In the genomic region with DNA sequence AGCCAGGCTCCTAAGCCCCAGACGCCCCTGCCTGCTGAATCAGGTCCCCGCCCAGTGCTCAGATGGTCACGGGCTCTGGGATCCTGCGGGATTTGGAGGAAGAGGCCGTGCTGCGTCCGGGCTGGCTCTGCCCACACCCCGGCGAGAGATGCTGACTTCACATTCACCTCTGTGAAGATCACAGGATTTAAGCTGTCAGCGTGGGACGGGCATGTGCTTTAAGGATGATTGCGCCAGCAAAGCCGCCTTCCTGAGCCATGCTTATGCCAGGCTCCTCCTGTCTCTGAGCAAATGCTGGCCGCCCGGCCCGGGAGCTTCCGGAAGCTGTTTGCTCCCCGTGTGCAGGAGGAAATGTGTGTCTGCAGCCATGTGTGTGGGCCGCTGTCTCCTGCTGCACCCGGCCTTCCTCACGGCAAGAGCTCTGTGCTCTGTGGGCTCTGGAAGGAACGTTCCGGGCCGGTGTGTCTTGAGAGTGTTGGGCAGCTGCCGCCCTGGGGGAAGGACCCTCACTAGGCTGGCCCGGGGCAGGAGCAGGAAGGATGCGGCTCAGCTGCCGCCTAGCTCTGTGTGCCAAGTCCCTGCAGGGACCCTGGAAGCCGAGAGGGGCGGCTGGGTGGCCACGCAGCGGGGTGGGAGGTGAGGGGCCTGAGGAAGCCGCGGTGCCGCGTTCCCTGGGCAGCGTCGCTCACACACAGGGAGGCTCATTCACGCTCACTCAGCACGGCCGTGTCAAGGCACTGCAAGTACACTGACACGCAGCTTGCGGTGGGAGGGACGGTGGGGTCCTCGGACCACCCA, we compare ENCODE assay signal across 9 cellular contexts. TPM values are rescaled to one million over a fixed set of nuclear protein-coding genes. Genes with fewer than 3 reads are reported as not detected.
DNase-seq lines count a peak whose midpoint lies in the region; ATAC-seq and TF ChIP-seq lines count a peak whose summit lies in the region.
"Had no signal": no experiment of that assay in that cellular context is flagged by ENCODE, and none has a peak within 500 bp of the region (broad histone marks: within the 10 kb centered on the region; RNA-seq: fewer than 3 reads in every experiment).

No MANE protein-coding gene starts in this region.

- 44% methylated on average over 30 of the region's 45 CpGs; no CpG with 5 or more reads in 1 of the 2 experiments for WGBS in IMR-90 (ENCODE audit: extremely low coverage in 2 of 2, insufficient read length in 1 of 2), 2 experiments

- POLR2A ChIA-PET in IMR-90 (lab: Charles Lee; ENCODE audit: unreplicated experiment): no interaction called here

- H2AK5ac ChIP-seq in IMR-90 (ENCODE audit: low read depth, low read length): no peak overlapping the region

- no peak for TF ChIP-seq RAD21 in IMR-90 (IDR thresholded peaks at IDR 0.05; ENCODE audit: low read length)

- DNase-seq in DMS53 (lab: John Stamatoyannopoulos, UW) (peak; percentile 51), DMS53 treated with DMSO at 0.1 percent for 48 hours (lab: John Stamatoyannopoulos, UW; ENCODE audit: unreplicated experiment) (no peak), IMR-90 (peak; percentile 7), breast epithelium (ENCODE audit: low spot score in 2 of 2) (peak in 1 of 2 donors; percentile 23), osteoblast (ENCODE audit: insufficient read length, low spot score, missing footprints) (peak; percentile 95)
- no peak for DNase-seq in stimulated activated naive CD4-positive, alpha-beta T cell treated with Interleukin-2 at 50 U/mL for 16 hours (lab: John Stamatoyannopoulos, UW)

- no peak overlapping the region for H3K9ac ChIP-seq in IMR-90 (ENCODE audit: low read depth, low read length)

- no TSS peak for BruUV-seq in IMR-90 (replicated peaks; lab: Mats Ljungman, UMichigan)

- H2AFZ ChIP-seq in IMR-90 (replicated peaks; ENCODE audit: low read length, poor library complexity): peak overlapping the region; percentile 18
- peak overlapping the region; percentile 74 for H2AFZ ChIP-seq in osteoblast (ENCODE audit: low read length)

- no peak overlapping the region for H3K18ac ChIP-seq in IMR-90 (ENCODE audit: low read depth, low read length)

- CTCF ChIA-PET in IMR-90 (lab: Yijun Ruan, JAX): no interaction called here

- no peak overlapping the region for H2BK120ac ChIP-seq in IMR-90 (ENCODE audit: low read depth, low read length)

- peaks cover 78% of the 10 kb centered on the region for H3K27me3 ChIP-seq in IMR-90 (ENCODE audit: control insufficient read depth, insufficient read depth, low read length)
- H3K27me3 ChIP-seq in breast epithelium: peaks cover 6 to 93% of the 10 kb centered on the region in 2 donors
- peaks cover 79% of the 10 kb centered on the region for H3K27me3 ChIP-seq in osteoblast (ENCODE audit: insufficient read depth, low read length)

- dilution Hi-C loops in IMR-90 (cut with HindIII; ENCODE audit: low sequenced_read_pairs, unreplicated experiment): no loop called here

- H3K27ac ChIP-seq in IMR-90 (ENCODE audit: insufficient read depth, low read length) (no peak overlapping the region), breast epithelium (no peak overlapping the region), osteoblast (ENCODE audit: low read depth, low read length) (no peak overlapping the region)

- intact Hi-C loops in IMR-90 (cut with micrococcal nuclease) (no loop called here), breast epithelium (cut with DNase I; ENCODE audit: low total_unique reads) (no loop called here)

- no peaks in the 10 kb centered on the region for H3K79me1 ChIP-seq in IMR-90 (ENCODE audit: low read depth in 1 of 2, low read length in 2 of 2)

- H3K9me1 ChIP-seq in IMR-90 (ENCODE audit: insufficient read depth, low read length): no peaks in the 10 kb centered on the region

- no peak overlapping the region for H3K4me2 ChIP-seq in IMR-90 (ENCODE audit: low read depth, low read length)
- peak overlapping the region; percentile 60 for H3K4me2 ChIP-seq in osteoblast (ENCODE audit: insufficient read depth, low read length)

- H2BK5ac ChIP-seq in IMR-90 (ENCODE audit: low read depth, low read length, poor library complexity, severe bottlenecking): no peak overlapping the region

- no peak overlapping the region for H4K8ac ChIP-seq in IMR-90 (ENCODE audit: low read depth in 2 of 2, low read length in 2 of 2)

- H4K20me1 ChIP-seq in IMR-90 (ENCODE audit: insufficient read depth, low read length) (no peaks in the 10 kb centered on the region; the same call in 1 of the 2 replicates), osteoblast (ENCODE audit: insufficient read depth, low read length) (no peaks in the 10 kb centered on the region)

- H2BK15ac ChIP-seq in IMR-90 (ENCODE audit: low read depth, low read length): no peak overlapping the region

- no peak overlapping the region for H3K56ac ChIP-seq in IMR-90 (ENCODE audit: extremely low read depth, insufficient read depth, low read length)

- H3K9me3 ChIP-seq in IMR-90 (ENCODE audit: control insufficient read depth, insufficient read depth, low read length) (peaks cover 2% of the 10 kb centered on the region), breast epithelium (peaks cover under 1 to 2% of the 10 kb centered on the region in 2 donors), osteoblast (ENCODE audit: low read depth, low read length) (no peaks in the 10 kb centered on the region)

- H3K4me3 ChIP-seq in IMR-90 (ENCODE audit: insufficient read depth, low read depth, low read length) (no peak overlapping the region), breast epithelium (peak overlapping the region in 2 of 3 donors; percentile 28 to 54), osteoblast (ENCODE audit: insufficient read depth, low read length) (peak overlapping the region; percentile 33)

- H3K79me2 ChIP-seq in osteoblast (ENCODE audit: insufficient read depth, low read length): no peaks in the 10 kb centered on the region

- no peak overlapping the region for H3K23ac ChIP-seq in IMR-90 (ENCODE audit: low read depth, low read length)

- in situ Hi-C loops in IMR-90 (cut with MboI; ENCODE audit: low sequenced_read_pairs): no loop called here

- no peak overlapping the region for H2BK20ac ChIP-seq in IMR-90 (ENCODE audit: low read depth, low read length)

- no peak overlapping the region for H4K91ac ChIP-seq in IMR-90 (ENCODE audit: insufficient read depth, low read depth, low read length)

- H2AK9ac ChIP-seq in IMR-90 (replicated peaks; ENCODE audit: low read depth, low read length, poor library complexity): no peak overlapping the region

- no peak for TF ChIP-seq POLR2A in IMR-90 (IDR thresholded peaks at IDR 0.05; ENCODE audit: low read depth, low read length)
- no peak for TF ChIP-seq POLR2A in breast epithelium (IDR thresholded peaks at IDR 0.05)

- no peak overlapping the region for H3K4ac ChIP-seq in IMR-90 (ENCODE audit: low read depth, low read length)

- H3K4me1 ChIP-seq in IMR-90 (ENCODE audit: control insufficient read depth, insufficient read depth, low read length): no peaks in the 10 kb centered on the region
- no peaks in the 10 kb centered on the region for H3K4me1 ChIP-seq in breast epithelium
- H3K4me1 ChIP-seq in osteoblast (ENCODE audit: insufficient read depth, low read length): no peaks in the 10 kb centered on the region

- H3K36me3 ChIP-seq in IMR-90 (ENCODE audit: control insufficient read depth, insufficient read depth, low read length) (no peaks in the 10 kb centered on the region), breast epithelium (no peaks in the 10 kb centered on the region), osteoblast (ENCODE audit: insufficient read depth, low read length) (no peaks in the 10 kb centered on the region)

- peak; percentile 41 for ATAC-seq in IMR-90 (ENCODE audit: low read depth)
- ATAC-seq in HG03457 (IDR thresholded peaks at IDR 0.05; ENCODE audit: unreplicated experiment): no peak
- no peak for ATAC-seq in HG02870 (IDR thresholded peaks at IDR 0.05; ENCODE audit: unreplicated experiment)

- TF ChIP-seq CTCF in IMR-90 (conservative IDR thresholded peaks at IDR 0.05; ENCODE audit: low read depth, low read length): no peak
- TF ChIP-seq CTCF in breast epithelium (IDR thresholded peaks at IDR 0.05): no peak
- TF ChIP-seq CTCF in osteoblast (IDR thresholded peaks at IDR 0.05; ENCODE audit: extremely low read depth, low read depth, low read length): no peak

- H3K14ac ChIP-seq in IMR-90 (replicated peaks; ENCODE audit: low read depth, low read length): no peak overlapping the region

- no peak overlapping the region for H4K5ac ChIP-seq in IMR-90 (ENCODE audit: low read depth, low read length)

TF ChIP-seq in IMR-90, 13 proteins besides CTCF, POLR2A, EP300 and RAD21 (continues in another document):
- TF ChIP-seq RCOR1 (IDR thresholded peaks at IDR 0.05; ENCODE audit: insufficient replicate concordance, low read length) (no peak), MXI1 (IDR thresholded peaks at IDR 0.05; ENCODE audit: borderline replicate concordance, low read depth, low read length) (no peak), CEBPB (IDR thresholded peaks at IDR 0.05; ENCODE audit: low read depth, low read length) (no peak), NFE2L2 (IDR thresholded peaks at IDR 0.05; ENCODE audit: low read depth, low read length) (no peak), BHLHE40 (IDR thresholded peaks at IDR 0.05; ENCODE audit: low read depth, low read length) (no peak), RFX5 (IDR thresholded peaks at IDR 0.05; ENCODE audit: low read depth, low read length) (no peak), MAZ (IDR thresholded peaks at IDR 0.05; ENCODE audit: borderline replicate concordance, low read depth, low read length) (no peak), MAFK (IDR thresholded peaks at IDR 0.05; ENCODE audit: low read depth, low read length) (no peak), SMC3 (IDR thresholded peaks at IDR 0.05; ENCODE audit: low read depth, low read length) (no peak)
- TF ChIP-seq, protein P1, sequence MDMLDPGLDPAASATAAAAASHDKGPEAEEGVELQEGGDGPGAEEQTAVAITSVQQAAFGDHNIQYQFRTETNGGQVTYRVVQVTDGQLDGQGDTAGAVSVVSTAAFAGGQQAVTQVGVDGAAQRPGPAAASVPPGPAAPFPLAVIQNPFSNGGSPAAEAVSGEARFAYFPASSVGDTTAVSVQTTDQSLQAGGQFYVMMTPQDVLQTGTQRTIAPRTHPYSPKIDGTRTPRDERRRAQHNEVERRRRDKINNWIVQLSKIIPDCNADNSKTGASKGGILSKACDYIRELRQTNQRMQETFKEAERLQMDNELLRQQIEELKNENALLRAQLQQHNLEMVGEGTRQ (IDR thresholded peaks at IDR 0.05; ENCODE audit: low read depth, low read length): no peak
- TF ChIP-seq, protein P2, sequence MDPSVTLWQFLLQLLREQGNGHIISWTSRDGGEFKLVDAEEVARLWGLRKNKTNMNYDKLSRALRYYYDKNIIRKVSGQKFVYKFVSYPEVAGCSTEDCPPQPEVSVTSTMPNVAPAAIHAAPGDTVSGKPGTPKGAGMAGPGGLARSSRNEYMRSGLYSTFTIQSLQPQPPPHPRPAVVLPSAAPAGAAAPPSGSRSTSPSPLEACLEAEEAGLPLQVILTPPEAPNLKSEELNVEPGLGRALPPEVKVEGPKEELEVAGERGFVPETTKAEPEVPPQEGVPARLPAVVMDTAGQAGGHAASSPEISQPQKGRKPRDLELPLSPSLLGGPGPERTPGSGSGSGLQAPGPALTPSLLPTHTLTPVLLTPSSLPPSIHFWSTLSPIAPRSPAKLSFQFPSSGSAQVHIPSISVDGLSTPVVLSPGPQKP (IDR thresholded peaks at IDR 0.05; ENCODE audit: borderline replicate concordance, low read depth, low read length): no peak

RNA-seq across cellular contexts. Expression of a gene that starts 19.0 kb away (rescaled TPM):
- total RNA-seq in IMR-90 (2012; rRNA removed) (not detected in 2 replicates), breast epithelium (not detected), osteoblast (not detected in 2 replicates)
- not detected in 2 replicates for polyA plus RNA-seq in IMR-90 (2012; rRNA removed)
- not detected in 2 replicates for polyA plus RNA-seq in IMR-90 (2012; cell fraction: cytosol; rRNA removed)
- polyA plus RNA-seq in IMR-90 (2012; cell fraction: nucleus; rRNA removed; ENCODE audit: low replicate concordance): not detected in 2 replicates
- total RNA-seq: T-helper 1 cell treated with Interleukin-12 subunit alpha and Interleukin-12 subunit beta and Interleukin-4 antibody, amounts not matched to agents 30 ng/mL and 1 ng/mL, for 36 hours had no signal

Comparison
In these comparisons a context has a peak if more than half of its experiments do, and no peak if none do; other contexts are left out.
1. DNase-seq: peak in DMS53 (single experiment), IMR-90 (single experiment) and osteoblast (single experiment); none in DMS53 treated with DMSO at 0.1 percent for 48 hours (single experiment) and stimulated activated naive CD4-positive, alpha-beta T cell treated with Interleukin-2 at 50 U/mL for 16 hours (single experiment).